19 cellular contexts compared by ENCODE assay signal in genomic region chr14:84250863-84251262, GRCh38.
"Had no signal": no experiment of that assay in that cellular context is flagged by ENCODE, and none has a peak within 500 bp of the region (broad histone marks: within the 10 kb centered on the region; RNA-seq: fewer than 3 reads in every experiment).

No MANE protein-coding gene starts in this region.

- H3K27ac ChIP-seq: adrenal gland, esophagus squamous epithelium, foreskin keratinocyte, ovary, thyroid gland, uterus had no signal

- H3K27me3 Mint-ChIP-seq: activated CD4-positive, alpha-beta memory T cell treated with anti-CD3 and anti-CD28 coated beads, Interleukin-2, amount 10 ng/mL, durations not matched to agents 7 days and 5 days; activated naive CD4-positive, alpha-beta T cell treated with anti-CD3 and anti-CD28 coated beads, Interleukin-2, amount 50 U/mL, for 24 hours; activated T-cell treated with anti-CD3 and anti-CD28 coated beads, Interleukin-2, amount 50 U/mL, for 24 hours; naive B cell; stimulated activated naive B cell treated with anti-CD40 and anti-IgM and Interleukin-4, amounts not matched to agents 10 μg/mL and 1 μg/mL and 100 μg/mL, for 72 hours had no signal

- H3K36me3 Mint-ChIP-seq: activated naive CD4-positive, alpha-beta T cell treated with anti-CD3 and anti-CD28 coated beads, Interleukin-2, amount 50 U/mL, for 24 hours; naive B cell; stimulated activated naive B cell treated with anti-CD40 and anti-IgM and Interleukin-4, amounts not matched to agents 10 μg/mL and 1 μg/mL and 100 μg/mL, for 72 hours; WTC11 had no signal

- ATAC-seq: foreskin keratinocyte; left cardiac atrium; stimulated activated naive B cell treated with anti-CD40 and anti-IgM and Interleukin-4, amounts not matched to agents 10 μg/mL and 1 μg/mL and 100 μg/mL, for 72 hours; WTC11 had no signal

- H3K36me3 ChIP-seq: adrenal gland, esophagus squamous epithelium, ovary, thyroid gland, uterus had no signal

- H3K4me1 Mint-ChIP-seq: activated CD4-positive, alpha-beta memory T cell treated with anti-CD3 and anti-CD28 coated beads, Interleukin-2, amount 10 ng/mL, durations not matched to agents 7 days and 5 days; activated naive CD4-positive, alpha-beta T cell treated with anti-CD3 and anti-CD28 coated beads, Interleukin-2, amount 50 U/mL, for 24 hours; naive B cell; stimulated activated naive B cell treated with anti-CD40 and anti-IgM and Interleukin-4, amounts not matched to agents 10 μg/mL and 1 μg/mL and 100 μg/mL, for 72 hours had no signal

- H3K9me3 ChIP-seq: adrenal gland, esophagus squamous epithelium, ovary, thyroid gland, uterus had no signal

- H3K4me3 Mint-ChIP-seq: activated CD4-positive, alpha-beta memory T cell treated with anti-CD3 and anti-CD28 coated beads, Interleukin-2, amount 10 ng/mL, durations not matched to agents 7 days and 5 days; activated naive CD4-positive, alpha-beta T cell treated with anti-CD3 and anti-CD28 coated beads, Interleukin-2, amount 50 U/mL, for 24 hours; activated T-cell treated with anti-CD3 and anti-CD28 coated beads, Interleukin-2, amount 50 U/mL, for 24 hours; naive B cell; stimulated activated naive B cell treated with anti-CD40 and anti-IgM and Interleukin-4, amounts not matched to agents 10 μg/mL and 1 μg/mL and 100 μg/mL, for 72 hours; WTC11 had no signal

- H3K4me3 ChIP-seq: adrenal gland, esophagus squamous epithelium, ovary, thyroid gland, uterus had no signal

- H3K4me1 ChIP-seq: foreskin keratinocyte, uterus had no signal

- H3K27me3 ChIP-seq: adrenal gland, esophagus squamous epithelium, foreskin keratinocyte, ovary, thyroid gland, uterus had no signal

- DNase-seq: activated CD4-positive, alpha-beta memory T cell treated with anti-CD3 and anti-CD28 coated beads, Interleukin-2, amount 10 ng/mL, durations not matched to agents 7 days and 5 days; activated CD4-positive, alpha-beta T cell treated with anti-CD3 and anti-CD28 coated beads for 4 hours; activated T-cell treated with anti-CD3 and anti-CD28 coated beads, Interleukin-2, amount 50 U/mL, for 24 hours; adrenal gland; esophagus squamous epithelium; foreskin keratinocyte; head of caudate nucleus; left cardiac atrium; mammary epithelial cell; naive B cell; ovary; retina; stimulated activated CD4-positive, alpha-beta T cell treated with anti-CD3 and anti-CD28 coated beads, Interleukin-2, amount 100 ng/mL, for 48 hours; stimulated activated naive B cell treated with anti-CD40 and anti-IgM and Interleukin-4, amounts not matched to agents 10 μg/mL and 1 μg/mL and 100 μg/mL, for 72 hours; T-helper 2 cell; thyroid gland; uterus had no signal

- H3K9me3 Mint-ChIP-seq: stimulated activated naive B cell treated with anti-CD40 and anti-IgM and Interleukin-4, amounts not matched to agents 10 μg/mL and 1 μg/mL and 100 μg/mL, for 72 hours; WTC11 had no signal

- H3K27ac Mint-ChIP-seq: activated CD4-positive, alpha-beta memory T cell treated with anti-CD3 and anti-CD28 coated beads, Interleukin-2, amount 10 ng/mL, durations not matched to agents 7 days and 5 days; activated naive CD4-positive, alpha-beta T cell treated with anti-CD3 and anti-CD28 coated beads, Interleukin-2, amount 50 U/mL, for 24 hours; activated T-cell treated with anti-CD3 and anti-CD28 coated beads, Interleukin-2, amount 50 U/mL, for 24 hours; naive B cell; stimulated activated naive B cell treated with anti-CD40 and anti-IgM and Interleukin-4, amounts not matched to agents 10 μg/mL and 1 μg/mL and 100 μg/mL, for 72 hours; WTC11 had no signal
